ENCODE assay signal across 27 cellular contexts in genomic region chr7:136807598-136807997, GRCh38.
DNase-seq lines count a peak whose midpoint lies in the region; ATAC-seq and TF ChIP-seq lines count a peak whose summit lies in the region.
"Had no signal": no experiment of that assay in that cellular context is flagged by ENCODE, and none has a peak within 500 bp of the region (broad histone marks: within the 10 kb centered on the region; RNA-seq: fewer than 3 reads in every experiment).

No MANE protein-coding gene starts in this region.

- POLR2A ChIA-PET in naive thymus-derived CD8-positive, alpha-beta T cell (lab: Charles Lee) = no interaction called here

- H3K9me3 ChIP-seq in WERI-Rb-1 (ENCODE audit: severe bottlenecking) (no peaks in the 10 kb centered on the region), uterus (no peaks in the 10 kb centered on the region)
- H3K9me3 ChIP-seq: BLaER1, body of pancreas, colonic mucosa had no signal

- H3K4me3 ChIP-seq in WERI-Rb-1 (ENCODE audit: low read depth, low read length) = no peak overlapping the region
- no peak overlapping the region for H3K4me3 ChIP-seq in uterus
- H3K4me3 ChIP-seq in coronary artery = no peak overlapping the region
- H3K4me3 ChIP-seq: BLaER1, body of pancreas, colonic mucosa, sigmoid colon had no signal

- no peaks in the 10 kb centered on the region for H3K4me1 Mint-ChIP-seq in naive thymus-derived CD8-positive, alpha-beta T cell
- H3K4me1 Mint-ChIP-seq: natural killer cell had no signal

- H3K36me3 Mint-ChIP-seq in naive thymus-derived CD8-positive, alpha-beta T cell = no peaks in the 10 kb centered on the region

- no peak overlapping the region for H3K27ac ChIP-seq in WERI-Rb-1
- H3K27ac ChIP-seq in uterus = no peak overlapping the region
- no peak overlapping the region for H3K27ac ChIP-seq in coronary artery
- H3K27ac ChIP-seq: BLaER1, body of pancreas, colonic mucosa, sigmoid colon, VCaP had no signal

- peaks cover 2 to 32% (median 19%) of the 10 kb centered on the region in 9 donors for H3K9me3 Mint-ChIP-seq in naive thymus-derived CD8-positive, alpha-beta T cell

- H3K36me3 ChIP-seq in WERI-Rb-1 (no peaks in the 10 kb centered on the region), uterus (no peaks in the 10 kb centered on the region)
- H3K36me3 ChIP-seq: BLaER1, colonic mucosa, sigmoid colon had no signal

- ATAC-seq in naive thymus-derived CD8-positive, alpha-beta T cell = no peak
- ATAC-seq: body of pancreas, HepG2, left cardiac atrium, natural killer cell had no signal

- DNase-seq in ACHN (peak; percentile 9), HCEC 1CT (peak; percentile 2), WERI-Rb-1 (no peak), iPS-NIHi7 (ENCODE audit: extremely low spot score) (peak; percentile 26), uterus (no peak), coronary artery (ENCODE audit: low spot score) (no peak), nucleus accumbens (lab: John Stamatoyannopoulos, UW) (no peak)
- no peak for DNase-seq in naive thymus-derived CD8-positive, alpha-beta T cell
- DNase-seq: activated CD4-positive, alpha-beta T cell treated with anti-CD3 and anti-CD28 coated beads, Interleukin-2, amount 50 U/mL, for 4 hours; activated CD8-positive, alpha-beta memory T cell treated with anti-CD3 and anti-CD28 coated beads, Interleukin-2, amount 50 U/mL, for 48 hours; activated effector memory CD4-positive, alpha-beta T cell treated with Interleukin-2 at 50 U/mL for 16 hours; body of pancreas; Calu3; colonic mucosa; glutamatergic neuron; left cardiac atrium; natural killer cell; NCI-H1092 treated with DMSO at 0.1 percent for 48 hours; NCI-H2029; SIG-M5; sigmoid colon; stimulated activated CD4-positive, alpha-beta T cell treated with anti-CD3 and anti-CD28 coated beads, Interleukin-15, amount 100 ng/mL, for 24 hours; T-helper 2 cell; trophoblast cell had no signal

- in situ Hi-C loops in ACHN (cut with HindIII; ENCODE audit: low pct_ligation_motif_present, low pct_unique_long_range_greater_than_20kb, low sequenced_read_pairs) = no loop called here

- no peaks in the 10 kb centered on the region for H3K4me1 ChIP-seq in uterus
- H3K4me1 ChIP-seq: BLaER1, body of pancreas, colonic mucosa, sigmoid colon had no signal

- no peak for TF ChIP-seq POLR2A in uterus (IDR thresholded peaks at IDR 0.05)

- H3K27me3 Mint-ChIP-seq in naive thymus-derived CD8-positive, alpha-beta T cell = no peaks in the 10 kb centered on the region

- H3K27me3 ChIP-seq in WERI-Rb-1 (ENCODE audit: insufficient read depth, low read depth, severe bottlenecking) (no peaks in the 10 kb centered on the region), uterus (no peaks in the 10 kb centered on the region)
- H3K27me3 ChIP-seq: BLaER1, body of pancreas, colonic mucosa, sigmoid colon had no signal

- intact Hi-C loops in uterus (cut with DNase I; ENCODE audit: low total_unique reads) = no loop called here

- H3K27ac Mint-ChIP-seq in naive thymus-derived CD8-positive, alpha-beta T cell = no peak overlapping the region
- H3K27ac Mint-ChIP-seq: natural killer cell had no signal

- H3K4me3 Mint-ChIP-seq in naive thymus-derived CD8-positive, alpha-beta T cell = no peak overlapping the region
- H3K4me3 Mint-ChIP-seq: natural killer cell had no signal

- TF ChIP-seq CTCF in WERI-Rb-1 (IDR thresholded peaks at IDR 0.05; ENCODE audit: low read depth, low read length) = peak; percentile 24; the same call in 1 of the 2 replicates
- no peak for TF ChIP-seq CTCF in uterus (IDR thresholded peaks at IDR 0.05)
- no peak for TF ChIP-seq CTCF in coronary artery (IDR thresholded peaks at IDR 0.05)

Comparison
In these comparisons a context has a peak if more than half of its experiments do, and no peak if none do; other contexts are left out.
1. DNase-seq: peak in ACHN (single experiment), HCEC 1CT (single experiment) and iPS-NIHi7 (single experiment); none in WERI-Rb-1 (single experiment), uterus (0 of 2), naive thymus-derived CD8-positive, alpha-beta T cell (0 of 10), coronary artery (single experiment) and nucleus accumbens (0 of 56).